10 cellular contexts compared by ENCODE assay signal in genomic region chr4:7971881-7972500, GRCh38. TPM values are rescaled to one million over a fixed set of nuclear protein-coding genes. Genes with fewer than 3 reads are reported as not detected.
DNase-seq lines count a peak whose midpoint lies in the region; ATAC-seq and TF ChIP-seq lines count a peak whose summit lies in the region.
"Had no signal": no experiment of that assay in that cellular context is flagged by ENCODE, and none has a peak within 500 bp of the region (broad histone marks: within the 10 kb centered on the region; RNA-seq: fewer than 3 reads in every experiment).

No MANE protein-coding gene starts in this region.

- H3K36me3 Mint-ChIP-seq in T-helper 17 cell (ENCODE audit: low read depth), result peaks cover 8% of the 10 kb centered on the region
- H3K36me3 Mint-ChIP-seq in endodermal cell (ENCODE audit: low read depth), result no peaks in the 10 kb centered on the region
- H3K36me3 Mint-ChIP-seq in nephron progenitor cell (ENCODE audit: low read depth), result no peaks in the 10 kb centered on the region

- no peaks in the 10 kb centered on the region for H3K4me1 ChIP-seq in endodermal cell (ENCODE audit: control insufficient read depth, insufficient read depth, low read length)
- peaks cover 27% of the 10 kb centered on the region for H3K4me1 ChIP-seq in rectal smooth muscle tissue (ENCODE audit: control insufficient read depth, insufficient read depth, low read length)

- H3K27ac ChIP-seq in endodermal cell (ENCODE audit: low read depth, low read length) (no peak overlapping the region), rectal smooth muscle tissue (ENCODE audit: low read depth, low read length) (no peak overlapping the region)

- H3K4me3 Mint-ChIP-seq in T-helper 17 cell (peak overlapping the region; percentile 99), endodermal cell (no peak overlapping the region), nephron progenitor cell (no peak overlapping the region)

- H3K36me3 ChIP-seq in endodermal cell (ENCODE audit: control insufficient read depth, insufficient read depth, low read length), result no peaks in the 10 kb centered on the region
- no peaks in the 10 kb centered on the region for H3K36me3 ChIP-seq in rectal smooth muscle tissue (ENCODE audit: control insufficient read depth, insufficient read depth, low read length)

- H3K27me3 ChIP-seq in endodermal cell (ENCODE audit: control insufficient read depth, insufficient read depth, low read length, poor library complexity, severe bottlenecking), result no peaks in the 10 kb centered on the region
- no peaks in the 10 kb centered on the region for H3K27me3 ChIP-seq in rectal smooth muscle tissue (ENCODE audit: control insufficient read depth, insufficient read depth, low read length)

- ATAC-seq in T-helper 17 cell, result no peak
- no peak for ATAC-seq in HG03159 (IDR thresholded peaks at IDR 0.05; ENCODE audit: unreplicated experiment)

- TF ChIP-seq CTCF in endodermal cell (conservative IDR thresholded peaks at IDR 0.05), result no peak
- no peak for TF ChIP-seq CTCF in nephron progenitor cell (IDR thresholded peaks at IDR 0.05)

- no peaks in the 10 kb centered on the region for H3K9me3 ChIP-seq in T-helper 17 cell (ENCODE audit: control insufficient read depth, low read length, poor library complexity, severe bottlenecking)
- no peaks in the 10 kb centered on the region for H3K9me3 ChIP-seq in endodermal cell (ENCODE audit: control insufficient read depth, low read length)

- peak; percentile 54 for DNase-seq in H4 (ENCODE audit: low spot score)
- DNase-seq in T-helper 17 cell, result no peak
- no peak for DNase-seq in endodermal cell
- no peak for DNase-seq in nephron progenitor cell
- DNase-seq in activated gamma-delta T cell (lab: John Stamatoyannopoulos, UW), result no peak
- no peak for DNase-seq in AG08396 (ENCODE audit: low spot score)
- DNase-seq: NCI-H2081 treated with DMSO at 0.1 percent for 48 hours had no signal

- H3K27me3 Mint-ChIP-seq in T-helper 17 cell (no peaks in the 10 kb centered on the region), endodermal cell (ENCODE audit: insufficient read depth) (no peaks in the 10 kb centered on the region), nephron progenitor cell (ENCODE audit: low read depth, poor library complexity) (peaks cover 11% of the 10 kb centered on the region)

- H3K27ac Mint-ChIP-seq in T-helper 17 cell (peak overlapping the region; percentile 99), endodermal cell (peak overlapping the region; percentile 30), nephron progenitor cell (no peak overlapping the region)

- H3K9me3 Mint-ChIP-seq in endodermal cell (peaks cover 2% of the 10 kb centered on the region), nephron progenitor cell (peaks cover 2% of the 10 kb centered on the region)

- 91 to 94% methylated on average over 10 to 13 of the region's 13 CpGs for WGBS in endodermal cell (ENCODE audit: insufficient coverage in 1 of 2, insufficient read length in 1 of 2), 2 experiments

- peaks cover 52% of the 10 kb centered on the region for H3K4me1 Mint-ChIP-seq in T-helper 17 cell
- H3K4me1 Mint-ChIP-seq in endodermal cell, result peaks cover 17% of the 10 kb centered on the region
- peaks cover 56% of the 10 kb centered on the region for H3K4me1 Mint-ChIP-seq in nephron progenitor cell

- H3K9ac ChIP-seq in endodermal cell (ENCODE audit: extremely low read depth, low read length, poor library complexity, severe bottlenecking) (no peak overlapping the region), rectal smooth muscle tissue (ENCODE audit: low read length) (peak overlapping the region; percentile 33)

- H3K4me3 ChIP-seq in endodermal cell (ENCODE audit: low read length) (no peak overlapping the region), rectal smooth muscle tissue (ENCODE audit: low read length) (peak overlapping the region; percentile 2)
- H3K4me3 ChIP-seq: coronary artery had no signal

RNA-seq across cellular contexts. Expression of gene AFAP1, which starts 32.3 kb away (rescaled TPM):
- 43.2 and 45.6 TPM in 2 replicates for total RNA-seq in H4 (2014; rRNA removed; shearing (Covaris generic))
- total RNA-seq in T-helper 17 cell (10 to 100 TPM; 17.6 to 26.7 TPM), endodermal cell (10 to 100 TPM; 18.2 to 22.5 TPM)
- 24.1 TPM for polyA plus RNA-seq in endodermal cell (2013, experiment 1 of 2)
- polyA plus RNA-seq in endodermal cell (2013, experiment 2 of 2), result 22.7 TPM
